21 cellular contexts compared by ENCODE assay signal in the genomic region with DNA sequence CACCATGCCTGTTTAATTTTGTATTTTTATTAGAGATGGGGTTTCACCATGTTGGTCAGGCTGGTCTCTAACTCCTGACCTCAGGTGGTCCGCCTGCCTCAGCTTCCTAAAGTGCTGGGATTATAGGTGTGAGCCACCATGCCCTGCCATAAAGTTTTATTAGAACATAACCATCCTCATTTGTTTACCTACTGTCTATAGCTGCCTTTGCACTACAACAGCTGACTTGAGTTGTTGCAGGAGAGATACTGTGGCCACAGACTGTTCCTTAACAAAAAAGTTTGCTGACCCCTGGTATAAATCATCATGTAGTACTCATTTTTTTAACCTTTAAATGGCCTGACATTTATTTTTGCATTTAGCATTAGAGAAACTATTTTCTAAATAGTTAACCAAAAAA. TPM values are rescaled to one million over a fixed set of nuclear protein-coding genes. Genes with fewer than 3 reads are reported as not detected.
DNase-seq lines count a peak whose midpoint lies in the region; ATAC-seq and TF ChIP-seq lines count a peak whose summit lies in the region.
"Had no signal": no experiment of that assay in that cellular context is flagged by ENCODE, and none has a peak within 500 bp of the region (broad histone marks: within the 10 kb centered on the region; RNA-seq: fewer than 3 reads in every experiment).

No MANE protein-coding gene starts in this region.

- peaks cover 82% of the 10 kb centered on the region for H3K79me2 ChIP-seq in Karpas-422 (ENCODE audit: low read length)

- WGBS in prostate gland: 74% methylated on average over 1 of the region's 1 CpG

- H3K36me3 ChIP-seq in Karpas-422 (ENCODE audit: insufficient read depth, low read length): no peaks in the 10 kb centered on the region
- no peaks in the 10 kb centered on the region for H3K36me3 ChIP-seq in prostate gland
- H3K36me3 ChIP-seq in H7 (replicated peaks; ENCODE audit: control insufficient read depth, insufficient read depth, low read length): no peaks in the 10 kb centered on the region
- H3K36me3 ChIP-seq: BLaER1, HAP-1 had no signal

- H3K4me1 ChIP-seq in Karpas-422 (ENCODE audit: low read length) (peaks cover 82% of the 10 kb centered on the region), prostate gland (replicated peaks) (no peaks in the 10 kb centered on the region)

- H3K27ac Mint-ChIP-seq in T-helper 17 cell (peak overlapping the region; percentile 16), glutamatergic neuron (ENCODE audit: unreplicated experiment) (peak overlapping the region; percentile 6)
- H3K27ac Mint-ChIP-seq: B cell; CD4-positive, alpha-beta T cell; CD8-positive, alpha-beta memory T cell; GM23338; HFFc6 had no signal

- no peak overlapping the region for H2AFZ ChIP-seq in Karpas-422 (ENCODE audit: low read length)
- H2AFZ ChIP-seq: GM23338 had no signal

- peak overlapping the region; percentile 17 for H3K4me2 ChIP-seq in Karpas-422 (ENCODE audit: low read depth, low read length, poor library complexity, severe bottlenecking)
- H3K4me2 ChIP-seq: BLaER1, GM23338 had no signal

- H3K27me3 Mint-ChIP-seq in T-helper 17 cell: no peaks in the 10 kb centered on the region
- H3K27me3 Mint-ChIP-seq in glutamatergic neuron (ENCODE audit: unreplicated experiment): peaks cover 3% of the 10 kb centered on the region
- H3K27me3 Mint-ChIP-seq: B cell; CD4-positive, alpha-beta T cell had no signal

- peaks cover 4% of the 10 kb centered on the region for H3K36me3 Mint-ChIP-seq in T-helper 17 cell (ENCODE audit: low read depth)
- no peaks in the 10 kb centered on the region for H3K36me3 Mint-ChIP-seq in glutamatergic neuron (ENCODE audit: unreplicated experiment)

- H3K4me1 Mint-ChIP-seq in T-helper 17 cell (peaks cover 43% of the 10 kb centered on the region), glutamatergic neuron (ENCODE audit: low read depth, unreplicated experiment) (peaks cover 38% of the 10 kb centered on the region)

- H3K27me3 ChIP-seq in Karpas-422 (ENCODE audit: low read length): no peaks in the 10 kb centered on the region
- H3K27me3 ChIP-seq in prostate gland (replicated peaks; ENCODE audit: insufficient read depth): no peaks in the 10 kb centered on the region
- no peaks in the 10 kb centered on the region for H3K27me3 ChIP-seq in H7 (ENCODE audit: control insufficient read depth, insufficient read depth, low read length)
- H3K27me3 ChIP-seq: BLaER1 had no signal

- TF ChIP-seq CTCF in glutamatergic neuron (IDR thresholded peaks at IDR 0.05; ENCODE audit: partially characterized antibody, unreplicated experiment) (no peak), prostate gland (IDR thresholded peaks at IDR 0.05) (no peak)

- DNase-seq in Karpas-422 (no peak), T-helper 17 cell (no peak), glutamatergic neuron (no peak), prostate gland (ENCODE audit: low spot score) (peak; percentile 16), H7 (no peak), SK-N-DZ (ENCODE audit: low spot score) (no peak)
- DNase-seq: CD4-positive, alpha-beta T cell; CD8-positive, alpha-beta memory T cell; DMS 273 treated with DMSO at 0.1 percent for 48 hours; DMS79; EL; GDM1; HFFc6 had no signal

- H3K4me3 ChIP-seq in Karpas-422 (ENCODE audit: low read length) (no peak overlapping the region), prostate gland (no peak overlapping the region), H7 (ENCODE audit: insufficient read depth, low read depth, low read length) (no peak overlapping the region)
- H3K4me3 ChIP-seq: BLaER1, GM12878, GM23338, HAP-1 had no signal

- H4K20me1 ChIP-seq in Karpas-422 (ENCODE audit: insufficient read depth, low read depth, low read length): no peaks in the 10 kb centered on the region

- H3K9me3 Mint-ChIP-seq in glutamatergic neuron (ENCODE audit: unreplicated experiment): peaks cover 2% of the 10 kb centered on the region
- H3K9me3 Mint-ChIP-seq: CD14-positive monocyte; CD4-positive, alpha-beta T cell; CD8-positive, alpha-beta memory T cell; GM23338; HFFc6 had no signal

- ATAC-seq in T-helper 17 cell (no peak), HG02938 (IDR thresholded peaks at IDR 0.05; ENCODE audit: unreplicated experiment) (no peak), GM21576 (IDR thresholded peaks at IDR 0.05; ENCODE audit: unreplicated experiment) (no peak)
- ATAC-seq: GM12878, GM23338 had no signal

- no peak overlapping the region for H3K4me3 Mint-ChIP-seq in T-helper 17 cell
- peak overlapping the region; percentile 10 for H3K4me3 Mint-ChIP-seq in glutamatergic neuron (ENCODE audit: unreplicated experiment)
- H3K4me3 Mint-ChIP-seq: B cell; CD14-positive monocyte; CD4-positive, alpha-beta T cell; CD8-positive, alpha-beta memory T cell; GM23338; HFFc6 had no signal

- intact Hi-C loops in prostate gland (cut with DNase I): no loop called here

- H3K9me2 ChIP-seq in Karpas-422 (replicated peaks; ENCODE audit: insufficient read depth, low read length): no peaks in the 10 kb centered on the region

- H3K27ac ChIP-seq in Karpas-422 (ENCODE audit: low read length) (no peak overlapping the region; the same call in 1 of the 2 replicates), prostate gland (no peak overlapping the region)
- H3K27ac ChIP-seq: BLaER1 had no signal

- TF ChIP-seq POLR2A in prostate gland (IDR thresholded peaks at IDR 0.05): no peak

- H3K9ac ChIP-seq in Karpas-422 (ENCODE audit: low read length): no peak overlapping the region
- H3K9ac ChIP-seq: BLaER1 had no signal

- H3K9me3 ChIP-seq in Karpas-422 (ENCODE audit: low read length) (no peaks in the 10 kb centered on the region), T-helper 17 cell (ENCODE audit: control insufficient read depth, low read length, poor library complexity, severe bottlenecking) (no peaks in the 10 kb centered on the region), prostate gland (no peaks in the 10 kb centered on the region)
- H3K9me3 ChIP-seq: BLaER1, HAP-1 had no signal

RNA-seq across cellular contexts. Expression of gene SNX30, which starts 31.7 kb away (rescaled TPM):
- 41.1 and 43.8 TPM in 2 replicates for total RNA-seq in Karpas-422 (2014; rRNA removed; shearing (Covaris generic); ENCODE audit: low replicate concordance)
- total RNA-seq in T-helper 17 cell (1 to 10 TPM; 7.7 to 9.3 TPM), glutamatergic neuron (ENCODE audit: unreplicated experiment) (41.7 TPM), prostate gland (10 to 100 TPM in 1 of 2 donors, 1 to 10 TPM in 1; 6.3 to 38.7 TPM)
- 9.7 and 18.0 TPM in 2 replicates for total RNA-seq in H7 (2014; rRNA removed; shearing (Covaris generic))
- polyA plus RNA-seq in SK-N-DZ (2014; cell fraction: cytosol; rRNA removed): 16.8 and 21.2 TPM in 2 replicates
- polyA plus RNA-seq in SK-N-DZ (2014; cell fraction: nucleus; rRNA removed): 11.7 and 13.7 TPM in 2 replicates
